ENCODE assay signal across 21 cellular contexts in the genomic region with DNA sequence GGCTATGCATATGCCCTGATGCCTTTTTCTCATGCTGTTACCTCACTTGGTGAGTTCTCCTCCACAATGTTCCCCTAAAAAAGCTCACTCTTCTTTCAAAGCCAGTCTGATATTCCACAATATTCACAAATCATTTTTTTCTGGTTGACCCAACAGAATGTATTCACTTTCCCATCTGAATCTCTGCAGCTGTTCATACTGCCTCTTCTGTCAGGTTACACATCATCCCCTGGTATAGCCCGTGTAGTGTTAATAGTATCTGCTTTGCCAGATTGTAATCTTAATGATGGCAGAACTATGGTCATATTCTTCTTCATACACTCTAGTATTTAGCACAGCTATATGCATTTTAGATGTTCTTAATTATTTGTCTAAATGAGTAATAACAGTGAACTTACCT.
"Had no signal": no experiment of that assay in that cellular context is flagged by ENCODE, and none has a peak within 500 bp of the region (broad histone marks: within the 10 kb centered on the region; RNA-seq: fewer than 3 reads in every experiment).

No MANE protein-coding gene starts in this region.

- H3K9me3 Mint-ChIP-seq: activated CD4-positive, alpha-beta T cell treated with anti-CD3 and anti-CD28 coated beads, Interleukin-2, amount 10 ng/mL, durations not matched to agents 24 days and 14 days; activated naive CD4-positive, alpha-beta T cell treated with anti-CD3 and anti-CD28 coated beads, Interleukin-2, amount 10 ng/mL, durations not matched to agents 7 days and 5 days; activated naive CD8-positive, alpha-beta T cell treated with anti-CD3 and anti-CD28 coated beads, Interleukin-2, amount 50 U/mL, for 24 hours; neural progenitor cell; T-helper 2 cell treated with Interferon-gamma antibody and Interleukin-4, amounts not matched to agents 5 μg/mL and 100 μg/mL, for 36 hours had no signal

- H3K36me3 ChIP-seq: esophagus muscularis mucosa, neural progenitor cell, spleen, thoracic aorta, upper lobe of left lung had no signal

- H3K4me3 Mint-ChIP-seq: activated CD4-positive, alpha-beta T cell treated with anti-CD3 and anti-CD28 coated beads, Interleukin-2, amount 10 ng/mL, durations not matched to agents 24 days and 14 days; activated CD8-positive, alpha-beta T cell treated with anti-CD3 and anti-CD28 coated beads, Interleukin-2, amount 10 ng/mL, durations not matched to agents 7 days and 5 days; activated naive CD4-positive, alpha-beta T cell treated with anti-CD3 and anti-CD28 coated beads, Interleukin-2, amount 10 ng/mL, durations not matched to agents 7 days and 5 days; activated naive CD8-positive, alpha-beta T cell treated with anti-CD3 and anti-CD28 coated beads, Interleukin-2, amount 50 U/mL, for 24 hours; activated T-cell treated with anti-CD3 and anti-CD28 coated beads, Interleukin-2, amount 50 U/mL, for 4 hours; immature natural killer cell; memory B cell; naive B cell; neural progenitor cell; stimulated activated naive B cell treated with anti-CD40 and anti-IgM and Interleukin-4, amounts not matched to agents 10 μg/mL and 1 μg/mL and 100 μg/mL, for 72 hours; T-helper 2 cell treated with Interferon-gamma antibody and Interleukin-4, amounts not matched to agents 5 μg/mL and 100 μg/mL, for 36 hours had no signal

- H3K9me3 ChIP-seq: esophagus muscularis mucosa, spleen, thoracic aorta, upper lobe of left lung had no signal

- H3K4me2 ChIP-seq: neural progenitor cell had no signal

- H3K4me1 Mint-ChIP-seq: activated CD4-positive, alpha-beta T cell treated with anti-CD3 and anti-CD28 coated beads, Interleukin-2, amount 10 ng/mL, durations not matched to agents 24 days and 14 days; activated naive CD4-positive, alpha-beta T cell treated with anti-CD3 and anti-CD28 coated beads, Interleukin-2, amount 10 ng/mL, durations not matched to agents 7 days and 5 days; activated naive CD8-positive, alpha-beta T cell treated with anti-CD3 and anti-CD28 coated beads, Interleukin-2, amount 50 U/mL, for 24 hours; immature natural killer cell; memory B cell; naive B cell; stimulated activated naive B cell treated with anti-CD40 and anti-IgM and Interleukin-4, amounts not matched to agents 10 μg/mL and 1 μg/mL and 100 μg/mL, for 72 hours had no signal

- H3K79me2 ChIP-seq: parathyroid adenoma had no signal

- H3K36me3 Mint-ChIP-seq: activated naive CD4-positive, alpha-beta T cell treated with anti-CD3 and anti-CD28 coated beads, Interleukin-2, amount 10 ng/mL, durations not matched to agents 7 days and 5 days; immature natural killer cell; memory B cell; naive B cell; neural progenitor cell; stimulated activated naive B cell treated with anti-CD40 and anti-IgM and Interleukin-4, amounts not matched to agents 10 μg/mL and 1 μg/mL and 100 μg/mL, for 72 hours had no signal

- DNase-seq: activated CD4-positive, alpha-beta T cell treated with anti-CD3 and anti-CD28 coated beads, Interleukin-2, amount 10 ng/mL, durations not matched to agents 24 days and 14 days; activated CD4-positive, CD25-positive, alpha-beta regulatory T cell; activated CD8-positive, alpha-beta T cell treated with anti-CD3 and anti-CD28 coated beads, Interleukin-2, amount 10 ng/mL, durations not matched to agents 7 days and 5 days; activated effector memory CD4-positive, alpha-beta T cell treated with Interleukin-2 at 50 U/mL for 16 hours; activated naive CD4-positive, alpha-beta T cell treated with anti-CD3 and anti-CD28 coated beads, Interleukin-2, amount 10 ng/mL, durations not matched to agents 7 days and 5 days; activated naive CD8-positive, alpha-beta T cell treated with anti-CD3 and anti-CD28 coated beads, Interleukin-2, amount 50 U/mL, for 24 hours; activated T-cell treated with anti-CD3 and anti-CD28 coated beads, Interleukin-2, amount 50 U/mL, for 4 hours; aorta; effector CD4-positive, alpha-beta T cell; immature natural killer cell; left ventricle myocardium superior; naive B cell; spleen; stimulated activated naive B cell treated with anti-CD40 and anti-IgM and Interleukin-4, amounts not matched to agents 10 μg/mL and 1 μg/mL and 100 μg/mL, for 72 hours; upper lobe of left lung had no signal

- H3K27ac Mint-ChIP-seq: activated CD4-positive, alpha-beta T cell treated with anti-CD3 and anti-CD28 coated beads, Interleukin-2, amount 10 ng/mL, durations not matched to agents 24 days and 14 days; activated CD8-positive, alpha-beta T cell treated with anti-CD3 and anti-CD28 coated beads, Interleukin-2, amount 10 ng/mL, durations not matched to agents 7 days and 5 days; activated naive CD4-positive, alpha-beta T cell treated with anti-CD3 and anti-CD28 coated beads, Interleukin-2, amount 10 ng/mL, durations not matched to agents 7 days and 5 days; activated naive CD8-positive, alpha-beta T cell treated with anti-CD3 and anti-CD28 coated beads, Interleukin-2, amount 50 U/mL, for 24 hours; immature natural killer cell; memory B cell; neural progenitor cell; stimulated activated naive B cell treated with anti-CD40 and anti-IgM and Interleukin-4, amounts not matched to agents 10 μg/mL and 1 μg/mL and 100 μg/mL, for 72 hours; T-helper 2 cell treated with Interferon-gamma antibody and Interleukin-4, amounts not matched to agents 5 μg/mL and 100 μg/mL, for 36 hours had no signal

- H3K9ac ChIP-seq: neural progenitor cell, parathyroid adenoma had no signal

- H3K27me3 Mint-ChIP-seq: activated CD4-positive, alpha-beta T cell treated with anti-CD3 and anti-CD28 coated beads, Interleukin-2, amount 10 ng/mL, durations not matched to agents 24 days and 14 days; activated naive CD4-positive, alpha-beta T cell treated with anti-CD3 and anti-CD28 coated beads, Interleukin-2, amount 10 ng/mL, durations not matched to agents 7 days and 5 days; activated naive CD8-positive, alpha-beta T cell treated with anti-CD3 and anti-CD28 coated beads, Interleukin-2, amount 50 U/mL, for 24 hours; memory B cell; naive B cell; stimulated activated naive B cell treated with anti-CD40 and anti-IgM and Interleukin-4, amounts not matched to agents 10 μg/mL and 1 μg/mL and 100 μg/mL, for 72 hours had no signal

- H2AFZ ChIP-seq: neural progenitor cell, parathyroid adenoma had no signal

- H3K27me3 ChIP-seq: esophagus muscularis mucosa, neural progenitor cell, spleen, upper lobe of left lung had no signal

- H3K4me3 ChIP-seq: esophagus muscularis mucosa, neural progenitor cell, spleen, thoracic aorta, upper lobe of left lung had no signal

- H3K27ac ChIP-seq: neural progenitor cell, parathyroid adenoma, spleen, thoracic aorta, upper lobe of left lung had no signal

- H3K4me1 ChIP-seq: esophagus muscularis mucosa, neural progenitor cell, parathyroid adenoma, spleen, upper lobe of left lung had no signal
